In genomic region chr17:42706732-42707131, GRCh38 we compare ENCODE assay signal across 1 cellular context.
TF ChIP-seq lines count a peak whose summit lies in the region.

No MANE protein-coding gene starts in this region.

TF ChIP-seq in GM23338, 12 proteins besides CTCF, POLR2A, EP300 and RAD21 (continued from another document):
- TF ChIP-seq ETS1 (IDR thresholded peaks at IDR 0.05) (no peak), EZH2 (IDR thresholded peaks at IDR 0.05; ENCODE audit: low read depth, unreplicated experiment) (no peak), NANOG (IDR thresholded peaks at IDR 0.05; ENCODE audit: borderline replicate concordance) (no peak), REST (IDR thresholded peaks at IDR 0.05; ENCODE audit: unreplicated experiment) (no peak), ZNF331 (CRISPR knock-in tag; IDR thresholded peaks at IDR 0.05; ENCODE audit: low read depth) (no peak), POLR2AphosphoS5 (IDR thresholded peaks at IDR 0.05; ENCODE audit: low read depth) (no peak), STAT1 (IDR thresholded peaks at IDR 0.05; ENCODE audit: unreplicated experiment) (no peak), JUNB (IDR thresholded peaks at IDR 0.05; ENCODE audit: unreplicated experiment) (no peak), ZNF114 (CRISPR knock-in tag; IDR thresholded peaks at IDR 0.05) (no peak)
TF ChIP-seq in GM23338: peak in this region for 0.
